ENCODE assay signal across 12 cellular contexts in genomic region chr1:70143052-70143659, GRCh38.
DNase-seq lines count a peak whose midpoint lies in the region; ATAC-seq, FAIRE-seq and TF ChIP-seq lines count a peak whose summit lies in the region.
"Had no signal": no experiment of that assay in that cellular context is flagged by ENCODE, and none has a peak within 500 bp of the region (broad histone marks: within the 10 kb centered on the region; RNA-seq: fewer than 3 reads in every experiment).

No MANE protein-coding gene starts in this region.

- peak; percentile 43 for DNase-seq in AG08395 (ENCODE audit: low spot score)
- DNase-seq in HEK293T (ENCODE audit: extremely low spot score): peak; percentile 36
- no peak for DNase-seq in hepatocyte (ENCODE audit: low spot score)
- no peak for DNase-seq in pancreas
- no peak for DNase-seq in NCI-H187 treated with DMSO at 0.1 percent for 48 hours (lab: John Stamatoyannopoulos, UW)
- DNase-seq in GM10266 (ENCODE audit: extremely low spot score): no peak
- DNase-seq: dermis blood vessel endothelial cell, Right ventricle myocardium superior had no signal

- POLR2A ChIA-PET in HEK293T (lab: Yijun Ruan, JAX): interaction anchor here (1.3 kb wide), 1 partner anchor 78 kb away, joined by 4 read pairs; the partner anchor contains the start of gene SRSF11

- H3K79me2 ChIP-seq in hepatocyte: no peaks in the 10 kb centered on the region

- 51% methylated on average over 4 of the region's 4 CpGs for WGBS in hepatocyte (ENCODE audit: low lambda C conversion rate, missing lambda C conversion rate)
- 57 to 69% methylated on average over 4 of the region's 4 CpGs for WGBS in pancreas, 2 donors

- no peaks in the 10 kb centered on the region for H3K9me2 ChIP-seq in hepatocyte (replicated peaks; ENCODE audit: insufficient read depth)

- H3K27ac ChIP-seq in VCaP: no peak overlapping the region
- H3K27ac ChIP-seq in hepatocyte: no peak overlapping the region
- H3K27ac ChIP-seq in pancreas: no peak overlapping the region

- no peak overlapping the region for H2AFZ ChIP-seq in hepatocyte

- no peaks in the 10 kb centered on the region for H4K20me1 ChIP-seq in hepatocyte (ENCODE audit: insufficient read depth, poor library complexity, severe bottlenecking)

- CTCF ChIA-PET in HEK293T (lab: Yijun Ruan, JAX): interaction anchor here (0.7 to 1.2 kb wide), 4 partner anchors 10 to 366 kb away, joined by 3 read pairs; no protein-coding TSS in a partner anchor

- H3K27me3 ChIP-seq in hepatocyte: no peaks in the 10 kb centered on the region
- H3K27me3 ChIP-seq in pancreas: no peaks in the 10 kb centered on the region

- no peaks in the 10 kb centered on the region for H3K36me3 ChIP-seq in hepatocyte (replicated peaks; ENCODE audit: insufficient read depth, low read depth)
- H3K36me3 ChIP-seq in pancreas: peaks cover 0 to 3% (median 0%) of the 10 kb centered on the region in 3 donors

- H3K4me3 ChIP-seq in hepatocyte: no peak overlapping the region
- H3K4me3 ChIP-seq in pancreas: no peak overlapping the region

- intact Hi-C loops in pancreas (cut with DNase I): no loop called here

- TF ChIP-seq CTCF in VCaP (conservative IDR thresholded peaks at IDR 0.05) (peak; percentile 52), hepatocyte (IDR thresholded peaks at IDR 0.05; ENCODE audit: poor library complexity) (peak; percentile 46), pancreas (IDR thresholded peaks at IDR 0.05) (no peak), GM10266 (IDR thresholded peaks at IDR 0.05; ENCODE audit: control insufficient read depth, insufficient read depth, low read depth, missing control alignments) (no peak)

- H3K4me1 ChIP-seq in hepatocyte (ENCODE audit: insufficient read depth): peaks cover 4% of the 10 kb centered on the region
- no peaks in the 10 kb centered on the region for H3K4me1 ChIP-seq in pancreas

- no peak overlapping the region for H3K4me2 ChIP-seq in hepatocyte

- H3K9me3 ChIP-seq in hepatocyte (ENCODE audit: low read depth): no peaks in the 10 kb centered on the region
- H3K9me3 ChIP-seq in pancreas: no peaks in the 10 kb centered on the region

- FAIRE-seq in pancreas (lab: Jason Lieb, UNC): no peak
- FAIRE-seq: HepG2 had no signal

- ATAC-seq in pancreas: no peak
- ATAC-seq in HG02840 (IDR thresholded peaks at IDR 0.05; ENCODE audit: low FRiP score, unreplicated experiment): no peak
- ATAC-seq: HepG2; stimulated activated effector memory CD8-positive, alpha-beta T cell treated with anti-CD3 and anti-CD28 coated beads, Interleukin-12 subunit alpha, Interleukin-12 subunit beta, amount 100 ng/mL, for 72 hours had no signal

TF ChIP-seq in HEK293T, 16 proteins besides CTCF, POLR2A, EP300 and RAD21:
- TF ChIP-seq FOXA1 (IDR thresholded peaks at IDR 0.05) (peak; percentile 38; the same call in 1 of the 2 replicates), ZNF384 (IDR thresholded peaks at IDR 0.05) (peak; percentile 93), PKNOX1 (IDR thresholded peaks at IDR 0.05) (peak; percentile 83), CTBP1 (IDR thresholded peaks at IDR 0.05; ENCODE audit: borderline replicate concordance) (0 out of 2 replicates have a peak, but pooled peaks have one; percentile 19), NFRKB (IDR thresholded peaks at IDR 0.05) (no peak), FOXM1 (IDR thresholded peaks at IDR 0.05; ENCODE audit: borderline replicate concordance) (no peak), BHLHE40 (IDR thresholded peaks at IDR 0.05; ENCODE audit: borderline replicate concordance) (no peak), ARNT (IDR thresholded peaks at IDR 0.05) (0 out of 2 replicates have a peak, but pooled peaks have one; percentile 11), FOXK2 (IDR thresholded peaks at IDR 0.05) (no peak), HDGF (IDR thresholded peaks at IDR 0.05; ENCODE audit: borderline replicate concordance) (no peak), SP1 (IDR thresholded peaks at IDR 0.05) (no peak), SUZ12 (IDR thresholded peaks at IDR 0.05) (no peak), L3MBTL2 (conservative IDR thresholded peaks at IDR 0.05) (no peak)

Comparison
In these comparisons a context has a peak if more than half of its experiments do, and no peak if none do; other contexts are left out.
1. DNase-seq: peak in AG08395 (single experiment) and HEK293T (single experiment); none in hepatocyte (single experiment), pancreas (0 of 6), NCI-H187 treated with DMSO at 0.1 percent for 48 hours (single experiment) and GM10266 (single experiment).
2. CTCF ChIP-seq: peak in VCaP (single experiment) and hepatocyte (single experiment); none in pancreas (0 of 4) and GM10266 (single experiment).